In the genomic region with DNA sequence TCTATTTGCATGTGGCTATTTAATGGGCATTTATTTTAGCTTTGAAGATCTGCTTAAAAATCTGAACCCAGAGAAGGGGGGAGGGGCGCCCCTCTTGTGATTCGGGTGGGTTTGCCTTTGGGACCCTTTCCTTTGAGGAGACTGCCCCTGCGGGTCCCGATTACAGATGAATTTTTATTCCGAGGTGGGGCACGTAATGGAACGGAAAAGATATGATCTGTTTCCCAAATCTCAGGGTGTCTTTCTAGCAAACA, we compare ENCODE assay signal across 13 cellular contexts. TPM values are rescaled to one million over a fixed set of nuclear protein-coding genes. Genes with fewer than 3 reads are reported as not detected.
DNase-seq lines count a peak whose midpoint lies in the region; ATAC-seq and TF ChIP-seq lines count a peak whose summit lies in the region.
"Had no signal": no experiment of that assay in that cellular context is flagged by ENCODE, and none has a peak within 500 bp of the region (broad histone marks: within the 10 kb centered on the region; RNA-seq: fewer than 3 reads in every experiment).

No MANE protein-coding gene starts in this region.

- H3K4me1 ChIP-seq in RWPE2 (ENCODE audit: insufficient read depth, poor library complexity, severe bottlenecking) (no peaks in the 10 kb centered on the region), esophagus squamous epithelium (peaks cover 0 to 39% (median 12%) of the 10 kb centered on the region in 3 donors), smooth muscle cell (ENCODE audit: low read depth) (peaks cover 22% of the 10 kb centered on the region)

- no peak for ATAC-seq in activated T-cell treated with anti-CD3 and anti-CD28 coated beads, Interleukin-2, amount 50 U/mL, for 4 hours
- ATAC-seq in RWPE2 (ENCODE audit: low read depth) (no peak), HG02885 (IDR thresholded peaks at IDR 0.05; ENCODE audit: poor library complexity, unreplicated experiment) (no peak)
- ATAC-seq: stimulated activated memory B cell treated with anti-CD40 and anti-IgM and Interleukin-4, amounts not matched to agents 10 μg/mL and 1 μg/mL and 100 μg/mL, for 72 hours had no signal

- intact Hi-C loops in esophagus squamous epithelium (cut with DNase I) = no loop called here

- WGBS in esophagus squamous epithelium, 2 donors = 3 to 4% methylated on average over 7 of the region's 7 CpGs
- WGBS in smooth muscle cell (ENCODE audit: low lambda C conversion rate) = 10% methylated on average over 7 of the region's 7 CpGs

- no peaks in the 10 kb centered on the region for H3K36me3 ChIP-seq in RWPE2 (ENCODE audit: low read depth)
- H3K36me3 ChIP-seq in esophagus squamous epithelium = no peaks in the 10 kb centered on the region
- no peaks in the 10 kb centered on the region for H3K36me3 ChIP-seq in smooth muscle cell (ENCODE audit: low read depth)

- no peak for TF ChIP-seq POLR2A in esophagus squamous epithelium (IDR thresholded peaks at IDR 0.05)

- DNase-seq in activated T-cell treated with anti-CD3 and anti-CD28 coated beads, Interleukin-2, amount 50 U/mL, for 24 hours = no peak
- DNase-seq in activated T-cell treated with anti-CD3 and anti-CD28 coated beads, Interleukin-2, amount 50 U/mL, for 4 hours = no peak
- DNase-seq in RWPE2 (ENCODE audit: low spot score) (no peak), esophagus squamous epithelium (lab: John Stamatoyannopoulos, UW) (no peak), smooth muscle cell (lab: John Stamatoyannopoulos, UW; ENCODE audit: unreplicated experiment) (no peak), globus pallidus (ENCODE audit: low spot score) (no peak), occipital lobe (lab: John Stamatoyannopoulos, UW) (no peak)
- DNase-seq: HCEC 1CT, MV-4-11 had no signal

- H3K27me3 ChIP-seq in RWPE2 (ENCODE audit: insufficient read depth, poor library complexity, severe bottlenecking) (no peaks in the 10 kb centered on the region), esophagus squamous epithelium (peaks cover 0 to 91% (median 10%) of the 10 kb centered on the region in 4 donors), smooth muscle cell (ENCODE audit: low read depth) (peaks cover 94% of the 10 kb centered on the region)

- H3K27me3 Mint-ChIP-seq in activated T-cell treated with anti-CD3 and anti-CD28 coated beads, Interleukin-2, amount 50 U/mL, for 24 hours = peaks cover 94% of the 10 kb centered on the region
- H3K27me3 Mint-ChIP-seq in activated T-cell treated with anti-CD3 and anti-CD28 coated beads, Interleukin-2, amount 50 U/mL, for 4 hours (ENCODE audit: low read depth) = peaks cover 86% of the 10 kb centered on the region

- H2AFZ ChIP-seq in smooth muscle cell (ENCODE audit: low read depth) = no peak overlapping the region

- H3K79me2 ChIP-seq in smooth muscle cell (ENCODE audit: low read depth) = no peaks in the 10 kb centered on the region

- H3K36me3 Mint-ChIP-seq in activated T-cell treated with anti-CD3 and anti-CD28 coated beads, Interleukin-2, amount 50 U/mL, for 24 hours (ENCODE audit: low read depth) = no peaks in the 10 kb centered on the region
- peaks cover 2% of the 10 kb centered on the region for H3K36me3 Mint-ChIP-seq in activated T-cell treated with anti-CD3 and anti-CD28 coated beads, Interleukin-2, amount 50 U/mL, for 4 hours (ENCODE audit: insufficient read depth)
- H3K36me3 Mint-ChIP-seq: stimulated activated memory B cell treated with anti-CD40 and anti-IgM and Interleukin-4, amounts not matched to agents 10 μg/mL and 1 μg/mL and 100 μg/mL, for 72 hours had no signal

- H3K4me3 Mint-ChIP-seq in activated T-cell treated with anti-CD3 and anti-CD28 coated beads, Interleukin-2, amount 50 U/mL, for 24 hours = no peak overlapping the region
- H3K4me3 Mint-ChIP-seq in activated T-cell treated with anti-CD3 and anti-CD28 coated beads, Interleukin-2, amount 50 U/mL, for 4 hours = no peak overlapping the region
- H3K4me3 Mint-ChIP-seq: stimulated activated memory B cell treated with anti-CD40 and anti-IgM and Interleukin-4, amounts not matched to agents 10 μg/mL and 1 μg/mL and 100 μg/mL, for 72 hours had no signal

- H3K4me2 ChIP-seq in smooth muscle cell = peak overlapping the region; percentile 82

- peaks cover 18% of the 10 kb centered on the region for H3K4me1 Mint-ChIP-seq in activated T-cell treated with anti-CD3 and anti-CD28 coated beads, Interleukin-2, amount 50 U/mL, for 24 hours (ENCODE audit: low read depth)
- H3K4me1 Mint-ChIP-seq in activated T-cell treated with anti-CD3 and anti-CD28 coated beads, Interleukin-2, amount 50 U/mL, for 4 hours (ENCODE audit: low read depth) = peaks cover 6% of the 10 kb centered on the region

- peak overlapping the region; percentile 52 for H3K27ac Mint-ChIP-seq in activated T-cell treated with anti-CD3 and anti-CD28 coated beads, Interleukin-2, amount 50 U/mL, for 24 hours
- H3K27ac Mint-ChIP-seq: stimulated activated memory B cell treated with anti-CD40 and anti-IgM and Interleukin-4, amounts not matched to agents 10 μg/mL and 1 μg/mL and 100 μg/mL, for 72 hours had no signal

- no peaks in the 10 kb centered on the region for H3F3A ChIP-seq in smooth muscle cell (ENCODE audit: low read depth)

- no peaks in the 10 kb centered on the region for H4K20me1 ChIP-seq in smooth muscle cell (ENCODE audit: low read depth)

- no peaks in the 10 kb centered on the region for H3K9me3 ChIP-seq in RWPE2 (ENCODE audit: severe bottlenecking)
- H3K9me3 ChIP-seq in esophagus squamous epithelium = no peaks in the 10 kb centered on the region
- no peaks in the 10 kb centered on the region for H3K9me3 ChIP-seq in smooth muscle cell (replicated peaks; ENCODE audit: low read depth)

- peaks cover 11% of the 10 kb centered on the region for H3K9me3 Mint-ChIP-seq in activated T-cell treated with anti-CD3 and anti-CD28 coated beads, Interleukin-2, amount 50 U/mL, for 24 hours
- peaks cover 14% of the 10 kb centered on the region for H3K9me3 Mint-ChIP-seq in activated T-cell treated with anti-CD3 and anti-CD28 coated beads, Interleukin-2, amount 50 U/mL, for 4 hours

- TF ChIP-seq CTCF in RWPE2 (IDR thresholded peaks at IDR 0.05; ENCODE audit: poor library complexity, severe bottlenecking) = no peak
- no peak for TF ChIP-seq CTCF in esophagus squamous epithelium (IDR thresholded peaks at IDR 0.05)
- TF ChIP-seq CTCF in smooth muscle cell (IDR thresholded peaks at IDR 0.05; ENCODE audit: borderline replicate concordance, insufficient read depth, poor library complexity, severe bottlenecking) = no peak

- peak overlapping the region; percentile 22 for H3K4me3 ChIP-seq in RWPE2 (ENCODE audit: severe bottlenecking)
- peak overlapping the region in 3 of 4 donors; percentile 41 to 61 (median 48) for H3K4me3 ChIP-seq in esophagus squamous epithelium
- peak overlapping the region; percentile 23 for H3K4me3 ChIP-seq in smooth muscle cell

- H3K27ac ChIP-seq in RWPE2 (ENCODE audit: poor library complexity, severe bottlenecking) (no peak overlapping the region), esophagus squamous epithelium (no peak overlapping the region), smooth muscle cell (ENCODE audit: low read depth) (no peak overlapping the region)

- H3K9ac ChIP-seq in smooth muscle cell (ENCODE audit: low read depth) = no peak overlapping the region

RNA-seq across cellular contexts. Expression of a gene that starts 30.9 kb away (rescaled TPM):
- under 1 TPM in 1 of 3 donors, not detected in 2; 0.11 TPM for total RNA-seq in activated T-cell treated with anti-CD3 and anti-CD28 coated beads, Interleukin-2, amount 50 U/mL, for 4 hours
- 10 to 100 TPM; 11.6 to 39.1 (median 29.9) TPM for total RNA-seq in esophagus squamous epithelium
- 6.2 and 13.6 TPM in 2 replicates for total RNA-seq in smooth muscle cell
- polyA plus RNA-seq in smooth muscle cell = 10.1 and 33.9 TPM in 2 replicates
- total RNA-seq in occipital lobe = not detected
- total RNA-seq: HepG2, mononuclear cell had no signal
- polyA plus RNA-seq: HepG2 had no signal
